In genomic region chr2:231712462-231713021, GRCh38 we compare ENCODE assay signal across 8 cellular contexts. TPM values are rescaled to one million over a fixed set of nuclear protein-coding genes. Genes with fewer than 3 reads are reported as not detected.
A peak's percentile ranks its signal among the peaks of the same experiment; 100 is the strongest.
DNase-seq lines count a peak whose midpoint lies in the region; ATAC-seq and TF ChIP-seq lines count a peak whose summit lies in the region.
"Not testable (repeated sequence)": the region's sequence is repeated elsewhere in the genome, so short reads cannot be mapped to it uniquely, and the experiment has no call there.

No MANE protein-coding gene starts in this region.

- not testable (repeated sequence) for H3K27me3 ChIP-seq in H7 (ENCODE audit: control insufficient read depth, insufficient read depth, low read length); Peyer's patch; body of pancreas; gastroesophageal sphincter; uterus

- not testable (repeated sequence) for TF ChIP-seq POLR2A in Peyer's patch (IDR thresholded peaks at IDR 0.05); uterus (IDR thresholded peaks at IDR 0.05)
- TF ChIP-seq POLR2A in body of pancreas (IDR thresholded peaks at IDR 0.05) (peak in 1 of 3 donors; percentile 6), gastroesophageal sphincter (IDR thresholded peaks at IDR 0.05) (peak in 1 of 2 donors; percentile 1)

- H3K4me3 ChIP-seq in H7 (ENCODE audit: insufficient read depth, low read depth, low read length); body of pancreas; uterus: not testable (repeated sequence)
- H3K4me3 ChIP-seq in Peyer's patch, result peak overlapping the region in 2 of 4 donors; percentile 17 to 98
- peak overlapping the region in 1 of 2 donors; percentile 99 for H3K4me3 ChIP-seq in gastroesophageal sphincter

- not testable (repeated sequence) for H3K27me3 Mint-ChIP-seq in naive thymus-derived CD8-positive, alpha-beta T cell

- peaks cover 33 to 51% (median 41%) of the 10 kb centered on the region in 4 donors for H3K4me1 Mint-ChIP-seq in naive thymus-derived CD8-positive, alpha-beta T cell

- intact Hi-C loops in body of pancreas (cut with DNase I), result loop anchor here (5.0 kb wide), 1 partner anchor 35 kb away; no protein-coding TSS in a partner anchor
- intact Hi-C loops in uterus (cut with DNase I; ENCODE audit: low total_unique reads), result not testable (repeated sequence)

- not testable (repeated sequence) for ATAC-seq in body of pancreas; gastroesophageal sphincter; naive thymus-derived CD8-positive, alpha-beta T cell

- H3K27ac ChIP-seq in Peyer's patch, result peak overlapping the region; percentile 98 to 100 (median 100)
- peak overlapping the region in 3 of 4 donors; percentile 97 to 100 (median 98) for H3K27ac ChIP-seq in body of pancreas
- H3K27ac ChIP-seq in gastroesophageal sphincter, result peak overlapping the region in 3 of 4 donors; percentile 99 to 100 (median 100)
- peak overlapping the region; percentile 99 to 100 for H3K27ac ChIP-seq in uterus

- H3K36me3 Mint-ChIP-seq in naive thymus-derived CD8-positive, alpha-beta T cell, result peaks cover 6 to 43% (median 18%) of the 10 kb centered on the region in 3 donors

- POLR2A ChIA-PET in naive thymus-derived CD8-positive, alpha-beta T cell (lab: Charles Lee), result interaction anchor here (0.8 to 7.7 kb wide), 5 partner anchors 12 to 100 kb away, joined by 3 to 124 read pairs (median 53); no protein-coding TSS in a partner anchor

- H3K9me3 Mint-ChIP-seq in naive thymus-derived CD8-positive, alpha-beta T cell, result not testable (repeated sequence)

- peak overlapping the region; percentile 85 to 95 (median 89) for H3K4me3 Mint-ChIP-seq in naive thymus-derived CD8-positive, alpha-beta T cell

- H3K36me3 ChIP-seq in H7 (replicated peaks; ENCODE audit: control insufficient read depth, insufficient read depth, low read length) (peaks cover 18% of the 10 kb centered on the region), Peyer's patch (peaks cover 0 to 19% (median 0%) of the 10 kb centered on the region in 3 donors), gastroesophageal sphincter (peaks cover 0 to 27% of the 10 kb centered on the region in 2 donors)
- H3K36me3 ChIP-seq in body of pancreas (replicated peaks in 1 of 2; ENCODE audit: insufficient read depth in 1 of 2, low read depth in 2 of 2); uterus: not testable (repeated sequence)

- H3K27ac Mint-ChIP-seq in naive thymus-derived CD8-positive, alpha-beta T cell, result peak overlapping the region; percentile 89 to 98 (median 96)

- not testable (repeated sequence) for TF ChIP-seq CTCF in Peyer's patch (IDR thresholded peaks at IDR 0.05); body of pancreas (IDR thresholded peaks at IDR 0.05); gastroesophageal sphincter (IDR thresholded peaks at IDR 0.05); uterus (IDR thresholded peaks at IDR 0.05)

- TF ChIP-seq EP300 in gastroesophageal sphincter (IDR thresholded peaks at IDR 0.05), result not testable (repeated sequence)

- H3K9me3 ChIP-seq in Peyer's patch, body of pancreas, gastroesophageal sphincter, uterus: not testable (repeated sequence)

- DNase-seq in H7, result peak; percentile 50
- DNase-seq in Peyer's patch, result peak in 2 of 3 donors; percentile 44 to 56
- peak; percentile 78 for DNase-seq in activated CD8-positive, alpha-beta memory T cell treated with anti-CD3 and anti-CD28 coated beads, Interleukin-2, amount 50 U/mL, for 48 hours
- DNase-seq in body of pancreas, uterus: not testable (repeated sequence)
- DNase-seq in naive thymus-derived CD8-positive, alpha-beta T cell, result peak in 8 of 10 donors; percentile 19 to 47 (median 42)
- DNase-seq in stimulated activated CD4-positive, alpha-beta T cell treated with anti-CD3 and anti-CD28 coated beads, Interleukin-4, amount 100 ng/mL, for 24 hours, result peak; percentile 60

- WGBS in body of pancreas, 2 donors, result 47 to 61% methylated on average over 18 of the region's 18 CpGs
- WGBS in gastroesophageal sphincter (ENCODE audit: low coverage in 1 of 2), 2 donors, result 39% methylated on average over 11 of the region's 18 CpGs; no CpG with 5 or more reads in 1 of the 2 donors

- H3K4me1 ChIP-seq in Peyer's patch, result peaks cover 3 to 27% (median 17%) of the 10 kb centered on the region in 4 donors
- peaks cover 39% of the 10 kb centered on the region for H3K4me1 ChIP-seq in body of pancreas
- peaks cover 0 to 61% (median 33%) of the 10 kb centered on the region in 3 donors for H3K4me1 ChIP-seq in gastroesophageal sphincter
- peaks cover 0 to 13% of the 10 kb centered on the region in 2 donors for H3K4me1 ChIP-seq in uterus

RNA-seq across cellular contexts. Expression of gene PTMA, which starts 4.2 kb away (rescaled TPM):
- total RNA-seq in H7 (2014; rRNA removed; shearing (Covaris generic)), result 2,153 and 2,302 TPM in 2 replicates
- total RNA-seq in Peyer's patch (1,000 to 10,000 TPM in 1 of 4 donors, 100 to 1,000 TPM in 3; 316 to 1,049 (median 353) TPM), body of pancreas (100 to 1,000 TPM; 532 to 757 TPM), gastroesophageal sphincter (100 to 1,000 TPM; 683 to 866 (median 805) TPM), uterus (100 to 1,000 TPM; 693 to 966 (median 818) TPM)
- 1,000 to 10,000 TPM; 1,008 to 1,051 TPM for total RNA-seq in naive thymus-derived CD8-positive, alpha-beta T cell
- 1,000 to 10,000 TPM; 1,851 to 2,224 (median 2,052) TPM for polyA plus RNA-seq in naive thymus-derived CD8-positive, alpha-beta T cell
